In genomic region chr2:64260093-64260808, GRCh38 we compare ENCODE assay signal across 1 cellular context.
TF ChIP-seq lines count a peak whose summit lies in the region.

No MANE protein-coding gene starts in this region.

TF ChIP-seq in GM23338, 12 proteins besides CTCF, POLR2A, EP300 and RAD21 (continued from another document):
- no peak for TF ChIP-seq CREB1 (CRISPR knock-in tag; IDR thresholded peaks at IDR 0.05; ENCODE audit: low read depth)
- TF ChIP-seq ZNF114 (CRISPR knock-in tag; IDR thresholded peaks at IDR 0.05) = no peak
- TF ChIP-seq JUNB (IDR thresholded peaks at IDR 0.05; ENCODE audit: unreplicated experiment) = no peak
- no peak for TF ChIP-seq EZH2phosphoT487 (IDR thresholded peaks at IDR 0.05; ENCODE audit: unreplicated experiment)
- no peak for TF ChIP-seq NANOG (IDR thresholded peaks at IDR 0.05; ENCODE audit: borderline replicate concordance)
